8 cellular contexts compared by ENCODE assay signal in the genomic region with DNA sequence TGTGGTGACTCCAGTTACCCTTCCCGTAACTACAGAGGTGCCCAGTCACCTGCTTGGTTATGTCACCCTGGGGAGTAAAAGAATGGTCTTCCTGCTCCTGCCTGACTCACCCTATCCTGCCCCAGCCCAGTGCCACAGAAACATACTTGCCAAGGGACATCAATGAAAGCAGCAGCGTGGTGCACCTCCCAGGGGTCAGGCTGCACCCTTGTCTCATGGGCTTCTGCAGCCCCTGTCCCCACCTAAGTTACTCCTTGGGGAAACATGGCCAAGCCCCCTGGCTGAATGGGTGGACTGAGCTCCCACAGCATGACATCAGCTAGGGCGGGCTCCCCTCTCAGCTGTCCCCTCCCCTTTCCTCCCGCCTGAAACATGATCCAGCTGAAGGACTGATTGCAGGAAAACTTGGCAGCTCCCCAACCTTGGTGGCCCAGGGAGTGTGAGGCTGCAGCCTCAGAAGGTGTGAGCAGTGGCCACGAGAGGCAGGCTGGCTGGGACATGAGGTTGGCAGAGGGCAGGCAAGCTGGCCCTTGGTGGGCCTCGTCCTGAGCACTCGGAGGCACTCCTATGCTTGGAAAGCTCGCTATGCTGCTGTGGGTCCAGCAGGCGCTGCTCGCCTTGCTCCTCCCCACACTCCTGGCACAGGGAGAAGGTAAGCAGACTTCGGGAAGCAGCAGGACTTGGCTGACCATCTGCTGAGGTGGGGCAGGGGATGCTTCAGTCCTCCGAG. TPM values are rescaled to one million over a fixed set of nuclear protein-coding genes. Genes with fewer than 3 reads are reported as not detected.
DNase-seq lines count a peak whose midpoint lies in the region; ATAC-seq and TF ChIP-seq lines count a peak whose summit lies in the region.

A gene (plus strand): TSS at position 368 of the 730 bp plus-strand sequence. CDS start 218 bp downstream, at position 586.

- 13% methylated on average over 12 of the region's 12 CpGs for WGBS in prostate gland

- no peaks in the 10 kb centered on the region for H3K9me3 Mint-ChIP-seq in activated T-cell treated with anti-CD3 and anti-CD28 coated beads, Interleukin-2, amount 50 U/mL, for 4 hours

- intact Hi-C loops in prostate gland (cut with DNase I), result no loop called here

- peak; percentile 44 for DNase-seq in HK-2 (ENCODE audit: unreplicated experiment)
- DNase-seq in NCI-H510A treated with DMSO at 0.1 percent for 48 hours (lab: John Stamatoyannopoulos, UW), result peak; percentile 93
- peak; percentile 2 for DNase-seq in fibroblast of the aortic adventitia (ENCODE audit: low read depth)
- DNase-seq in prostate gland (ENCODE audit: low spot score), result peak; percentile 15
- DNase-seq in NK-92 (lab: John Stamatoyannopoulos, UW; ENCODE audit: unreplicated experiment), result no peak
- no peak for DNase-seq in activated T-cell treated with anti-CD3 and anti-CD28 coated beads, Interleukin-2, amount 50 U/mL, for 4 hours
- DNase-seq in occipital lobe (lab: John Stamatoyannopoulos, UW), result no peak

- peaks cover 4% of the 10 kb centered on the region for H3K4me1 Mint-ChIP-seq in activated T-cell treated with anti-CD3 and anti-CD28 coated beads, Interleukin-2, amount 50 U/mL, for 4 hours (ENCODE audit: low read depth)

- no peak within 1 kb of the TSS for H3K4me3 Mint-ChIP-seq in activated T-cell treated with anti-CD3 and anti-CD28 coated beads, Interleukin-2, amount 50 U/mL, for 4 hours

- TF ChIP-seq POLR2A in prostate gland (IDR thresholded peaks at IDR 0.05), result no peak

- no peaks in the 10 kb centered on the region for H3K36me3 Mint-ChIP-seq in activated T-cell treated with anti-CD3 and anti-CD28 coated beads, Interleukin-2, amount 50 U/mL, for 4 hours (ENCODE audit: insufficient read depth)

- H3K36me3 ChIP-seq in prostate gland, result no peaks in the 10 kb centered on the region

- H3K4me1 ChIP-seq in prostate gland (replicated peaks), result peaks cover 5% of the 10 kb centered on the region

- no peak within 1 kb of the TSS for H3K27ac ChIP-seq in prostate gland

- H3K27me3 ChIP-seq in prostate gland (replicated peaks; ENCODE audit: insufficient read depth), result no peaks in the 10 kb centered on the region

- H3K4me3 ChIP-seq in fibroblast of the aortic adventitia (ENCODE audit: low read depth, low read length), result no peak within 1 kb of the TSS
- H3K4me3 ChIP-seq in prostate gland, result no peak within 1 kb of the TSS

- TF ChIP-seq CTCF in fibroblast of the aortic adventitia (IDR thresholded peaks at IDR 0.05; ENCODE audit: insufficient read depth, low read length) (no peak), prostate gland (IDR thresholded peaks at IDR 0.05) (no peak)

- H3K27me3 Mint-ChIP-seq in activated T-cell treated with anti-CD3 and anti-CD28 coated beads, Interleukin-2, amount 50 U/mL, for 4 hours (ENCODE audit: low read depth), result no peaks in the 10 kb centered on the region

- ATAC-seq in activated T-cell treated with anti-CD3 and anti-CD28 coated beads, Interleukin-2, amount 50 U/mL, for 4 hours, result no peak
- no peak for ATAC-seq in GM21526 (IDR thresholded peaks at IDR 0.05; ENCODE audit: low FRiP score, unreplicated experiment)

- no peaks in the 10 kb centered on the region for H3K9me3 ChIP-seq in prostate gland

RNA-seq across cellular contexts. Expression of the gene that starts here (rescaled TPM):
- not detected in 2 replicates for total RNA-seq in fibroblast of the aortic adventitia (ENCODE audit: low replicate concordance)
- not detected for total RNA-seq in prostate gland
- not detected for total RNA-seq in activated T-cell treated with anti-CD3 and anti-CD28 coated beads, Interleukin-2, amount 50 U/mL, for 4 hours
- 0.31 TPM for total RNA-seq in occipital lobe

Comparison
In these comparisons a context has a peak if more than half of its experiments do, and no peak if none do; other contexts are left out.
1. Peak in DNase-seq in fibroblast of the aortic adventitia; RNA of the gene not detected or under 1 TPM.
2. Peak in DNase-seq in prostate gland; RNA of the gene not detected or under 1 TPM.
3. DNase-seq: peak in HK-2 (single experiment) and NCI-H510A treated with DMSO at 0.1 percent for 48 hours (single experiment); none in NK-92 (single experiment), activated T-cell treated with anti-CD3 and anti-CD28 coated beads, Interleukin-2, amount 50 U/mL, for 4 hours (single experiment) and occipital lobe (single experiment).